ENCODE assay signal across 11 cellular contexts in genomic region chr15:73809728-73810501, GRCh38. TPM values are rescaled to one million over a fixed set of nuclear protein-coding genes. Genes with fewer than 3 reads are reported as not detected.
DNase-seq lines count a peak whose midpoint lies in the region; ATAC-seq and TF ChIP-seq lines count a peak whose summit lies in the region.
"Had no signal": no experiment of that assay in that cellular context is flagged by ENCODE, and none has a peak within 500 bp of the region (broad histone marks: within the 10 kb centered on the region; RNA-seq: fewer than 3 reads in every experiment).

No MANE protein-coding gene starts in this region.

- in situ Hi-C loops in GM23248 (cut with MboI), result no loop called here

- TF ChIP-seq CTCF in heart left ventricle (IDR thresholded peaks at IDR 0.05) (no peak), left lung (IDR thresholded peaks at IDR 0.05) (no peak)

- ATAC-seq in heart left ventricle, result peak; percentile 70 to 87 (median 86)
- ATAC-seq in GM21717 (IDR thresholded peaks at IDR 0.05; ENCODE audit: unreplicated experiment), result no peak
- ATAC-seq in HG02870 (IDR thresholded peaks at IDR 0.05; ENCODE audit: unreplicated experiment), result no peak
- ATAC-seq in left lung, result no peak
- ATAC-seq: CD8-positive, alpha-beta T cell had no signal

- H2AFZ ChIP-seq in GM23248, result no peak overlapping the region

- H3K79me2 ChIP-seq in GM23248 (ENCODE audit: insufficient read depth), result no peaks in the 10 kb centered on the region

- WGBS in GM23248 (ENCODE audit: low coverage in 1 of 2, low lambda C conversion rate in 2 of 2, missing lambda C conversion rate in 2 of 2), 2 experiments, result 15 to 20% methylated on average over 10 of the region's 10 CpGs
- WGBS in heart left ventricle, 4 donors, result 15 to 45% (median 44%) methylated on average over 8 to 10 of the region's 10 CpGs

- no peaks in the 10 kb centered on the region for H3K9me2 ChIP-seq in GM23248 (ENCODE audit: insufficient read depth)

- H3K9ac ChIP-seq in GM23248, result no peak overlapping the region

- TF ChIP-seq POLR2A in heart left ventricle (IDR thresholded peaks at IDR 0.05), result no peak

- H3K27me3 ChIP-seq in GM23248 (replicated peaks; ENCODE audit: insufficient read depth) (no peaks in the 10 kb centered on the region; the same call in 1 of the 2 replicates), heart left ventricle (no peaks in the 10 kb centered on the region), left lung (peaks cover 0 to 15% of the 10 kb centered on the region in 2 donors)
- H3K27me3 ChIP-seq: upper lobe of left lung had no signal

- DNase-seq in AG08395 (ENCODE audit: low spot score) (peak; percentile 32), GM23248 (peak; percentile 58), RPMI7951 (ENCODE audit: low read depth) (peak; percentile 23), heart left ventricle (peak in 4 of 5 donors; percentile 26 to 70 (median 46)), left lung (no peak)
- DNase-seq in stimulated activated naive CD4-positive, alpha-beta T cell treated with Interleukin-2 at 50 U/mL for 16 hours (lab: John Stamatoyannopoulos, UW), result no peak
- DNase-seq: CD8-positive, alpha-beta T cell; T-helper 9 cell; upper lobe of left lung had no signal

- no peak overlapping the region for H3K4me2 ChIP-seq in GM23248 (ENCODE audit: unreplicated experiment)

- H3K27ac ChIP-seq in GM23248 (no peak overlapping the region), heart left ventricle (peak overlapping the region in 3 of 12 donors; percentile 42 to 79 (median 43)), left lung (no peak overlapping the region)
- H3K27ac ChIP-seq: upper lobe of left lung had no signal

- H3K36me3 ChIP-seq in GM23248 (ENCODE audit: low read depth), result no peaks in the 10 kb centered on the region
- H3K36me3 ChIP-seq in heart left ventricle, result no peaks in the 10 kb centered on the region
- H3K36me3 ChIP-seq in left lung, result no peaks in the 10 kb centered on the region
- H3K36me3 ChIP-seq: upper lobe of left lung had no signal

- intact Hi-C loops in heart left ventricle (cut with DNase I), result no loop called here
- intact Hi-C loops in left lung (cut with DNase I), result no loop called here

- no peaks in the 10 kb centered on the region for H4K20me1 ChIP-seq in GM23248 (ENCODE audit: insufficient read depth)

- H3F3A ChIP-seq in GM23248 (ENCODE audit: insufficient read depth), result no peaks in the 10 kb centered on the region

- H3K4me3 ChIP-seq in GM23248 (no peak overlapping the region), heart left ventricle (no peak overlapping the region), left lung (no peak overlapping the region)
- H3K4me3 ChIP-seq: upper lobe of left lung had no signal

- H3K4me1 ChIP-seq in GM23248 (ENCODE audit: insufficient read depth) (no peaks in the 10 kb centered on the region), heart left ventricle (peaks cover 0 to 14% (median 0%) of the 10 kb centered on the region in 12 donors), left lung (no peaks in the 10 kb centered on the region)
- H3K4me1 ChIP-seq: upper lobe of left lung had no signal

- no peaks in the 10 kb centered on the region for H3K9me3 ChIP-seq in GM23248 (ENCODE audit: low read depth)
- no peaks in the 10 kb centered on the region for H3K9me3 ChIP-seq in heart left ventricle
- no peaks in the 10 kb centered on the region for H3K9me3 ChIP-seq in left lung
- H3K9me3 ChIP-seq: upper lobe of left lung had no signal

RNA-seq across cellular contexts. Expression of gene INSYN1, which starts 56.8 kb away (rescaled TPM):
- 8.1 and 10.4 TPM in 2 replicates for total RNA-seq in GM23248 (2014; rRNA removed; shearing (Covaris generic))
- polyA plus RNA-seq in GM23248 (2016; fragmentation: Nextera tagmentation; extraction: Ambion mirVana) (0.10 and 0.11 TPM in 2 replicates), heart left ventricle (100 to 1,000 TPM; 120 to 137 TPM)
- not detected in 2 replicates for total RNA-seq in RPMI7951 (2014; rRNA removed; shearing (Covaris generic))
- total RNA-seq in heart left ventricle (100 to 1,000 TPM in 4 of 9 donors, 10 to 100 TPM in 5; 51.5 to 182 (median 83.0) TPM), left lung (10 to 100 TPM in 1 of 2 donors, 1 to 10 TPM in 1; 2.8 to 10.4 TPM)
- total RNA-seq: CD8-positive, alpha-beta T cell had no signal

Comparison
In these comparisons a context has a peak if more than half of its experiments do, and no peak if none do; other contexts are left out.
1. DNase-seq: peak in AG08395 (single experiment), GM23248 (single experiment), RPMI7951 (single experiment) and heart left ventricle (4 of 5); none in stimulated activated naive CD4-positive, alpha-beta T cell treated with Interleukin-2 at 50 U/mL for 16 hours (single experiment) and left lung (0 of 2).
2. ATAC-seq: peak in heart left ventricle (4 of 4); none in GM21717 (single experiment), HG02870 (single experiment) and left lung (single experiment).